8 cellular contexts compared by ENCODE assay signal in genomic region chr5:80569961-80570786, GRCh38. TPM values are rescaled to one million over a fixed set of nuclear protein-coding genes. Genes with fewer than 3 reads are reported as not detected.
DNase-seq lines count a peak whose midpoint lies in the region; ATAC-seq, FAIRE-seq and TF ChIP-seq lines count a peak whose summit lies in the region.

Gene ANKRD34B (minus strand): TSS chr5:80570280. CDS start chr5:80560019, 10,261 bp downstream.

- 15% methylated on average over 10 of the region's 73 CpGs for WGBS in SK-N-SH (ENCODE audit: low lambda C conversion rate)

- peak; percentile 50 for DNase-seq in AG20443 (ENCODE audit: low spot score)
- peak; percentile 36 for DNase-seq in GM19239 (ENCODE audit: insufficient read length, low spot score)
- peak; percentile 79 for DNase-seq in SK-N-SH
- DNase-seq in erythroblast (lab: John Stamatoyannopoulos, UW): peak; percentile 30 to 48
- no peak for DNase-seq in NCI-H226
- no peak for DNase-seq in substantia nigra (lab: John Stamatoyannopoulos, UW)

- no peak within 1 kb of the TSS for H3K9ac ChIP-seq in SK-N-SH
- H3K9ac ChIP-seq in neural cell (ENCODE audit: low read length): peak within 1 kb of the TSS; percentile 36

- no peak for TF ChIP-seq POLR2A in erythroblast (IDR thresholded peaks at IDR 0.05; ENCODE audit: low read length)

- peaks cover 29% of the 10 kb centered on the region for H3K27me3 ChIP-seq in SK-N-SH (ENCODE audit: insufficient read depth)
- H3K27me3 ChIP-seq in neural cell (ENCODE audit: insufficient read depth, low read depth, low read length): peaks cover 47% of the 10 kb centered on the region

- H3K27ac ChIP-seq in SK-N-SH (ENCODE audit: low read depth in 2 of 2, low read length in 1 of 2) (no peak within 1 kb of the TSS), neural cell (ENCODE audit: low read length) (no peak within 1 kb of the TSS), substantia nigra (ENCODE audit: low read depth, low read length, poor library complexity, severe bottlenecking) (no peak within 1 kb of the TSS)

- H2AFZ ChIP-seq in SK-N-SH (ENCODE audit: low read depth) (0 out of 2 replicates have a peak within 1 kb of the TSS, but pooled peaks have one; percentile 11), neural cell (ENCODE audit: low read depth, low read length) (no peak within 1 kb of the TSS)

- TF ChIP-seq RAD21 in SK-N-SH (IDR thresholded peaks at IDR 0.05; ENCODE audit: low read length) (no peak), neural cell (conservative IDR thresholded peaks at IDR 0.05) (no peak)

- TF ChIP-seq CTCF in SK-N-SH (IDR thresholded peaks at IDR 0.05) (no peak), neural cell (IDR thresholded peaks at IDR 0.05; ENCODE audit: poor library complexity, severe bottlenecking) (no peak)

- peaks cover 0 to 11% of the 10 kb centered on the region in 2 experiments; a peak in 1 of 4 replicates for H3K4me1 ChIP-seq in SK-N-SH (ENCODE audit: control insufficient read depth in 1 of 2, insufficient read depth in 2 of 2, low read depth in 1 of 2, low read length in 1 of 2)

- H3K4me2 ChIP-seq in SK-N-SH (peak within 1 kb of the TSS; percentile 69; the same call in 1 of the 2 replicates), neural cell (ENCODE audit: low read length) (peak within 1 kb of the TSS; percentile 44)

- no peaks in the 10 kb centered on the region for H3K9me3 ChIP-seq in SK-N-SH
- no peaks in the 10 kb centered on the region for H3K9me3 ChIP-seq in neural cell (ENCODE audit: low read length)

- no peak for FAIRE-seq in GM19239 (lab: Jason Lieb, UNC)

- no peak for ATAC-seq in HG02678 (IDR thresholded peaks at IDR 0.05; ENCODE audit: unreplicated experiment)

- CTCF ChIA-PET in SK-N-SH (lab: Yijun Ruan, JAX): no interaction called here

- no peaks in the 10 kb centered on the region for H3K36me3 ChIP-seq in SK-N-SH (replicated peaks in 1 of 2; ENCODE audit: control insufficient read depth in 1 of 2, insufficient read depth in 2 of 2, low read length in 1 of 2)
- no peaks in the 10 kb centered on the region for H3K36me3 ChIP-seq in neural cell (ENCODE audit: insufficient read depth, low read length)

- H3K9me2 ChIP-seq in SK-N-SH: no peaks in the 10 kb centered on the region
- no peaks in the 10 kb centered on the region for H3K9me2 ChIP-seq in neural cell (ENCODE audit: insufficient read depth, low read length)

- POLR2A ChIA-PET in SK-N-SH (lab: Yijun Ruan, JAX): no interaction called here

- H3F3A ChIP-seq in SK-N-SH (replicated peaks; ENCODE audit: insufficient read depth) (no peaks in the 10 kb centered on the region), neural cell (ENCODE audit: insufficient read depth, low read length, poor library complexity, severe bottlenecking) (no peaks in the 10 kb centered on the region)

- H3K79me2 ChIP-seq in SK-N-SH (ENCODE audit: insufficient read depth) (no peaks in the 10 kb centered on the region), neural cell (replicated peaks; ENCODE audit: insufficient read depth, low read length) (no peaks in the 10 kb centered on the region)

- no peak for TF ChIP-seq EP300 in SK-N-SH (IDR thresholded peaks at IDR 0.05; ENCODE audit: borderline replicate concordance in 1 of 2, low read depth in 1 of 2, low read length in 1 of 2)
- no peak for TF ChIP-seq EP300 in neural cell (conservative IDR thresholded peaks at IDR 0.05; ENCODE audit: poor library complexity, severe bottlenecking)

- H4K20me1 ChIP-seq in SK-N-SH (ENCODE audit: insufficient read depth) (no peaks in the 10 kb centered on the region), neural cell (ENCODE audit: insufficient read depth) (no peaks in the 10 kb centered on the region)

- H3K4me3 ChIP-seq in SK-N-SH (ENCODE audit: low read depth in 2 of 2, low read length in 1 of 2) (peak within 1 kb of the TSS; percentile 41 to 43), neural cell (ENCODE audit: low read length) (peak within 1 kb of the TSS; percentile 84)

TF ChIP-seq in SK-N-SH, 30 proteins besides CTCF, POLR2A, EP300 and RAD21 (continues in another document):
- TF ChIP-seq, protein P1, sequence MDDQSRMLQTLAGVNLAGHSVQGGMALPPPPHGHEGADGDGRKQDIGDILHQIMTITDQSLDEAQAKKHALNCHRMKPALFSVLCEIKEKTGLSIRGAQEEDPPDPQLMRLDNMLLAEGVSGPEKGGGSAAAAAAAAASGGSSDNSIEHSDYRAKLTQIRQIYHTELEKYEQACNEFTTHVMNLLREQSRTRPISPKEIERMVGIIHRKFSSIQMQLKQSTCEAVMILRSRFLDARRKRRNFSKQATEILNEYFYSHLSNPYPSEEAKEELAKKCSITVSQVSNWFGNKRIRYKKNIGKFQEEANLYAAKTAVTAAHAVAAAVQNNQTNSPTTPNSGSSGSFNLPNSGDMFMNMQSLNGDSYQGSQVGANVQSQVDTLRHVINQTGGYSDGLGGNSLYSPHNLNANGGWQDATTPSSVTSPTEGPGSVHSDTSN (IDR thresholded peaks at IDR 0.05): no peak
- TF ChIP-seq IRF3 (IDR thresholded peaks at IDR 0.05; ENCODE audit: low read depth, low read length): no peak
- no peak for TF ChIP-seq ZBTB33 (IDR thresholded peaks at IDR 0.05; ENCODE audit: borderline replicate concordance, low read depth)
- no peak for TF ChIP-seq FOXM1 (IDR thresholded peaks at IDR 0.05; ENCODE audit: low read depth)
- no peak for TF ChIP-seq NRF1 (IDR thresholded peaks at IDR 0.05; ENCODE audit: low read depth, low read length)

TF ChIP-seq in neural cell, 6 proteins besides CTCF, POLR2A, EP300 and RAD21:
- no peak for TF ChIP-seq SMC3 (conservative IDR thresholded peaks at IDR 0.05; ENCODE audit: poor library complexity)
- TF ChIP-seq, protein P2, sequence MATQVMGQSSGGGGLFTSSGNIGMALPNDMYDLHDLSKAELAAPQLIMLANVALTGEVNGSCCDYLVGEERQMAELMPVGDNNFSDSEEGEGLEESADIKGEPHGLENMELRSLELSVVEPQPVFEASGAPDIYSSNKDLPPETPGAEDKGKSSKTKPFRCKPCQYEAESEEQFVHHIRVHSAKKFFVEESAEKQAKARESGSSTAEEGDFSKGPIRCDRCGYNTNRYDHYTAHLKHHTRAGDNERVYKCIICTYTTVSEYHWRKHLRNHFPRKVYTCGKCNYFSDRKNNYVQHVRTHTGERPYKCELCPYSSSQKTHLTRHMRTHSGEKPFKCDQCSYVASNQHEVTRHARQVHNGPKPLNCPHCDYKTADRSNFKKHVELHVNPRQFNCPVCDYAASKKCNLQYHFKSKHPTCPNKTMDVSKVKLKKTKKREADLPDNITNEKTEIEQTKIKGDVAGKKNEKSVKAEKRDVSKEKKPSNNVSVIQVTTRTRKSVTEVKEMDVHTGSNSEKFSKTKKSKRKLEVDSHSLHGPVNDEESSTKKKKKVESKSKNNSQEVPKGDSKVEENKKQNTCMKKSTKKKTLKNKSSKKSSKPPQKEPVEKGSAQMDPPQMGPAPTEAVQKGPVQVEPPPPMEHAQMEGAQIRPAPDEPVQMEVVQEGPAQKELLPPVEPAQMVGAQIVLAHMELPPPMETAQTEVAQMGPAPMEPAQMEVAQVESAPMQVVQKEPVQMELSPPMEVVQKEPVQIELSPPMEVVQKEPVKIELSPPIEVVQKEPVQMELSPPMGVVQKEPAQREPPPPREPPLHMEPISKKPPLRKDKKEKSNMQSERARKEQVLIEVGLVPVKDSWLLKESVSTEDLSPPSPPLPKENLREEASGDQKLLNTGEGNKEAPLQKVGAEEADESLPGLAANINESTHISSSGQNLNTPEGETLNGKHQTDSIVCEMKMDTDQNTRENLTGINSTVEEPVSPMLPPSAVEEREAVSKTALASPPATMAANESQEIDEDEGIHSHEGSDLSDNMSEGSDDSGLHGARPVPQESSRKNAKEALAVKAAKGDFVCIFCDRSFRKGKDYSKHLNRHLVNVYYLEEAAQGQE (IDR thresholded peaks at IDR 0.05; ENCODE audit: borderline replicate concordance): no peak
- no peak for TF ChIP-seq MXI1 (conservative IDR thresholded peaks at IDR 0.05; ENCODE audit: poor library complexity, severe bottlenecking)
- TF ChIP-seq TAF1 (IDR thresholded peaks at IDR 0.05; ENCODE audit: low read depth): no peak
- TF ChIP-seq POLR2AphosphoS5 (IDR thresholded peaks at IDR 0.05): no peak
- no peak for TF ChIP-seq EZH2 (IDR thresholded peaks at IDR 0.05; ENCODE audit: borderline replicate concordance, insufficient read depth, low read length, poor library complexity, severe bottlenecking)

RNA-seq across cellular contexts. Expression of gene ANKRD34B, which starts in this region (rescaled TPM):
- polyA plus RNA-seq in SK-N-SH (2012; rRNA removed): not detected in 2 replicates
- under 0.01 TPM in 1 of 2 replicates, not detected in the other for polyA plus RNA-seq in SK-N-SH (2012; cell fraction: cytosol; rRNA removed)
- not detected in 2 replicates for polyA plus RNA-seq in SK-N-SH (2012; cell fraction: nucleus; rRNA removed)
- 0.08 and 0.32 TPM in 2 replicates for polyA plus RNA-seq in neural cell
- polyA minus RNA-seq in neural cell: 0.23 and 0.24 TPM in 2 replicates

Comparison
In these comparisons a context has a peak if more than half of its experiments do, and no peak if none do; other contexts are left out.
1. Peak in DNase-seq, H3K4me3 ChIP-seq and H3K4me2 ChIP-seq in SK-N-SH; RNA of the gene not detected or under 1 TPM.
2. DNase-seq: peak in AG20443 (single experiment), GM19239 (single experiment) and erythroblast (2 of 2); none in NCI-H226 (single experiment) and substantia nigra (0 of 49).